8 cellular contexts compared by ENCODE assay signal in genomic region chr12:46219892-46220655, GRCh38. TPM values are rescaled to one million over a fixed set of nuclear protein-coding genes. Genes with fewer than 3 reads are reported as not detected.
A peak's percentile ranks its signal among the peaks of the same experiment; 100 is the strongest.
DNase-seq lines count a peak whose midpoint lies in the region; ATAC-seq and TF ChIP-seq lines count a peak whose summit lies in the region.

No MANE protein-coding gene starts in this region.

- H3K27me3 ChIP-seq in DND-41 (ENCODE audit: insufficient read depth, low read length, poor library complexity): no peaks in the 10 kb centered on the region
- H3K27me3 ChIP-seq in RWPE2 (ENCODE audit: insufficient read depth, poor library complexity, severe bottlenecking): no peaks in the 10 kb centered on the region
- H3K27me3 ChIP-seq in uterus: no peaks in the 10 kb centered on the region

- no peak overlapping the region for H3K4me3 ChIP-seq in DND-41 (ENCODE audit: low read depth in 1 of 2, low read length in 2 of 2)
- no peak overlapping the region for H3K4me3 ChIP-seq in RWPE2 (ENCODE audit: severe bottlenecking)
- H3K4me3 ChIP-seq in uterus: no peak overlapping the region

- H3K9ac ChIP-seq in DND-41 (ENCODE audit: low read depth, low read length): no peak overlapping the region

- intact Hi-C loops in posterior vena cava (cut with DNase I): no loop called here
- intact Hi-C loops in uterus (cut with DNase I; ENCODE audit: low total_unique reads): no loop called here

- H3K9me3 ChIP-seq in DND-41 (ENCODE audit: insufficient read depth, low read length, severe bottlenecking) (no peaks in the 10 kb centered on the region), RWPE2 (ENCODE audit: severe bottlenecking) (no peaks in the 10 kb centered on the region), uterus (no peaks in the 10 kb centered on the region)

- H3K36me3 ChIP-seq in DND-41 (ENCODE audit: insufficient read depth, low read length): no peaks in the 10 kb centered on the region
- peaks cover 98% of the 10 kb centered on the region for H3K36me3 ChIP-seq in RWPE2 (ENCODE audit: low read depth)
- no peaks in the 10 kb centered on the region for H3K36me3 ChIP-seq in uterus

- H3K79me2 ChIP-seq in DND-41 (ENCODE audit: insufficient read depth, low read length): no peaks in the 10 kb centered on the region

- TF ChIP-seq POLR2A in uterus (IDR thresholded peaks at IDR 0.05): no peak

- peak; percentile 59 for DNase-seq in DND-41
- DNase-seq in RWPE2 (ENCODE audit: low spot score): peak; percentile 59
- DNase-seq in activated naive CD4-positive, alpha-beta T cell treated with anti-CD3 and anti-CD28 coated beads, Interleukin-2, amount 50 U/mL, for 16 hours: peak; percentile 67
- peak; percentile 75 for DNase-seq in kidney tubule cell (ENCODE audit: low spot score)
- peak; percentile 45 for DNase-seq in stimulated activated CD8-positive, alpha-beta memory T cell treated with anti-CD3 and anti-CD28 coated beads, Interleukin-7, amount 100 ng/mL, for 24 hours (ENCODE audit: low read depth)
- DNase-seq in posterior vena cava (ENCODE audit: low spot score): no peak
- DNase-seq in uterus: no peak

- no peak overlapping the region for H3K4me2 ChIP-seq in DND-41 (ENCODE audit: insufficient read depth, low read length)

- no peak overlapping the region for H2AFZ ChIP-seq in DND-41 (ENCODE audit: low read depth, low read length)

- ATAC-seq in DND-41 (ENCODE audit: insufficient read depth, low read depth): peak; percentile 39
- peak; percentile 62 for ATAC-seq in RWPE2 (ENCODE audit: low read depth)
- no peak for ATAC-seq in GM18498 (IDR thresholded peaks at IDR 0.05; ENCODE audit: unreplicated experiment)

- H3K27ac ChIP-seq in DND-41 (ENCODE audit: low read length) (no peak overlapping the region), RWPE2 (ENCODE audit: poor library complexity, severe bottlenecking) (peak overlapping the region; percentile 73), uterus (peak overlapping the region in 1 of 2 donors; percentile 15)

- peaks cover 16% of the 10 kb centered on the region for H4K20me1 ChIP-seq in DND-41 (ENCODE audit: insufficient read depth, low read length)

- TF ChIP-seq CTCF in DND-41 (IDR thresholded peaks at IDR 0.05; ENCODE audit: borderline replicate concordance, extremely low read depth, low read length, poor library complexity, severe bottlenecking): no peak
- no peak for TF ChIP-seq CTCF in RWPE2 (IDR thresholded peaks at IDR 0.05; ENCODE audit: poor library complexity, severe bottlenecking)
- TF ChIP-seq CTCF in uterus (IDR thresholded peaks at IDR 0.05): no peak

- peaks cover 55% of the 10 kb centered on the region for H3K4me1 ChIP-seq in DND-41 (ENCODE audit: insufficient read depth, low read length)
- peaks cover 45% of the 10 kb centered on the region for H3K4me1 ChIP-seq in RWPE2 (ENCODE audit: insufficient read depth, poor library complexity, severe bottlenecking)
- H3K4me1 ChIP-seq in uterus: peaks cover 0 to 3% of the 10 kb centered on the region in 2 donors

RNA-seq across cellular contexts. Expression of gene SLC38A1, which starts 48.8 kb away (rescaled TPM):
- total RNA-seq in posterior vena cava (10 to 100 TPM; 74.4 to 88.0 TPM), uterus (10 to 100 TPM; 27.1 to 93.6 (median 64.1) TPM)

Comparison
In these comparisons a context has a peak if more than half of its experiments do, and no peak if none do; other contexts are left out.
1. DNase-seq: peak in DND-41 (single experiment), RWPE2 (single experiment), activated naive CD4-positive, alpha-beta T cell treated with anti-CD3 and anti-CD28 coated beads, Interleukin-2, amount 50 U/mL, for 16 hours (single experiment), kidney tubule cell (single experiment) and stimulated activated CD8-positive, alpha-beta memory T cell treated with anti-CD3 and anti-CD28 coated beads, Interleukin-7, amount 100 ng/mL, for 24 hours (single experiment); none in posterior vena cava (single experiment) and uterus (0 of 2).